In genomic region chr22:19172213-19173046, GRCh38 we compare ENCODE assay signal across 8 cellular contexts. TPM values are rescaled to one million over a fixed set of nuclear protein-coding genes. Genes with fewer than 3 reads are reported as not detected.
DNase-seq lines count a peak whose midpoint lies in the region; ATAC-seq and TF ChIP-seq lines count a peak whose summit lies in the region.

No MANE protein-coding gene starts in this region.

- no peak for TF ChIP-seq POLR2A in NB4 (IDR thresholded peaks at IDR 0.05; ENCODE audit: extremely low read depth, insufficient read length)

- H4K20me1 ChIP-seq in BLaER1 treated with 17β-estradiol and CSF1 and Interleukin-3, amounts not matched to agents 10 nM and 100 nM: peaks cover 8 to 56% (median 42%) of the 10 kb centered on the region in 11 experiments; a peak in 19 of 22 replicates
- H4K20me1 ChIP-seq in neural cell (ENCODE audit: insufficient read depth): no peaks in the 10 kb centered on the region

- peak overlapping the region; percentile 96 to 100 (median 98) for H3K4me2 ChIP-seq in BLaER1 treated with 17β-estradiol and CSF1 and Interleukin-3, amounts not matched to agents 10 nM and 100 nM
- peak overlapping the region; percentile 66 for H3K4me2 ChIP-seq in neural cell (ENCODE audit: low read length)

- H3F3A ChIP-seq in neural cell (ENCODE audit: insufficient read depth, low read length, poor library complexity, severe bottlenecking): no peaks in the 10 kb centered on the region

- no peak for DNase-seq in NB4 (ENCODE audit: low read depth)
- no peak for DNase-seq in effector memory CD4-positive, alpha-beta T cell
- DNase-seq in EL: no peak

- peak overlapping the region; percentile 96 for H2AFZ ChIP-seq in neural cell (ENCODE audit: low read depth, low read length)

- H3K36me3 ChIP-seq in BLaER1 treated with 17β-estradiol and CSF1 and Interleukin-3, amounts not matched to agents 10 nM and 100 nM: peaks cover 0 to 36% (median 13%) of the 10 kb centered on the region in 11 experiments; a peak in 10 of 22 replicates
- no peaks in the 10 kb centered on the region for H3K36me3 ChIP-seq in effector memory CD4-positive, alpha-beta T cell (ENCODE audit: control insufficient read depth, insufficient read depth, low read length)
- H3K36me3 ChIP-seq in neural cell (ENCODE audit: insufficient read depth, low read length): no peaks in the 10 kb centered on the region

- TF ChIP-seq CTCF in NB4 (IDR thresholded peaks at IDR 0.05; ENCODE audit: low read depth, low read length): no peak
- TF ChIP-seq CTCF in neural cell (IDR thresholded peaks at IDR 0.05; ENCODE audit: poor library complexity, severe bottlenecking): no peak

- no peak for TF ChIP-seq EP300 in neural cell (conservative IDR thresholded peaks at IDR 0.05; ENCODE audit: poor library complexity, severe bottlenecking)

- peak overlapping the region; percentile 95 to 100 (median 98) for H3K9ac ChIP-seq in BLaER1 treated with 17β-estradiol and CSF1 and Interleukin-3, amounts not matched to agents 10 nM and 100 nM
- H3K9ac ChIP-seq in neural cell (ENCODE audit: low read length): peak overlapping the region; percentile 88

- no peaks in the 10 kb centered on the region for H3K9me3 ChIP-seq in BLaER1 treated with 17β-estradiol and CSF1 and Interleukin-3, amounts not matched to agents 10 nM and 100 nM (replicated peaks in 1 of 11)
- no peaks in the 10 kb centered on the region for H3K9me3 ChIP-seq in effector memory CD4-positive, alpha-beta T cell (ENCODE audit: control insufficient read depth, low read length)
- H3K9me3 ChIP-seq in neural cell (ENCODE audit: low read length): no peaks in the 10 kb centered on the region

- no peak for ATAC-seq in GM18870 (IDR thresholded peaks at IDR 0.05; ENCODE audit: unreplicated experiment)
- ATAC-seq in HG03457 (IDR thresholded peaks at IDR 0.05; ENCODE audit: unreplicated experiment): no peak
- no peak for ATAC-seq in HG02798 (IDR thresholded peaks at IDR 0.05; ENCODE audit: poor library complexity, unreplicated experiment)

- peaks cover 13% of the 10 kb centered on the region for H3K79me2 ChIP-seq in neural cell (replicated peaks; ENCODE audit: insufficient read depth, low read length)

- peak overlapping the region; percentile 84 to 99 (median 96) for H3K27ac ChIP-seq in BLaER1 treated with 17β-estradiol and CSF1 and Interleukin-3, amounts not matched to agents 10 nM and 100 nM
- H3K27ac ChIP-seq in effector memory CD4-positive, alpha-beta T cell (ENCODE audit: insufficient read depth, low read length, poor library complexity, severe bottlenecking): peak overlapping the region; percentile 79
- H3K27ac ChIP-seq in neural cell (ENCODE audit: low read length): peak overlapping the region; percentile 82

- H3K4me1 ChIP-seq in BLaER1 treated with 17β-estradiol and CSF1 and Interleukin-3, amounts not matched to agents 10 nM and 100 nM: peaks cover 60 to 64% (median 63%) of the 10 kb centered on the region in 10 experiments
- H3K4me1 ChIP-seq in effector memory CD4-positive, alpha-beta T cell (ENCODE audit: control insufficient read depth, insufficient read depth, low read length, poor library complexity, severe bottlenecking): peaks cover 31% of the 10 kb centered on the region

- no peaks in the 10 kb centered on the region for H3K9me2 ChIP-seq in neural cell (ENCODE audit: insufficient read depth, low read length)

- peak overlapping the region; percentile 90 to 100 (median 98) for H3K4me3 ChIP-seq in BLaER1 treated with 17β-estradiol and CSF1 and Interleukin-3, amounts not matched to agents 10 nM and 100 nM
- H3K4me3 ChIP-seq in NB4 (ENCODE audit: low read depth, low read length) (peak overlapping the region; percentile 84), neural cell (ENCODE audit: low read length) (peak overlapping the region; percentile 99)
- H3K4me3 ChIP-seq in effector memory CD4-positive, alpha-beta T cell (ENCODE audit: insufficient read depth, low read depth, low read length, poor library complexity, severe bottlenecking): peak overlapping the region; percentile 94

- H3K27me3 ChIP-seq in BLaER1 treated with 17β-estradiol and CSF1 and Interleukin-3, amounts not matched to agents 10 nM and 100 nM: peaks cover 33 to 39% (median 38%) of the 10 kb centered on the region in 11 experiments
- H3K27me3 ChIP-seq in effector memory CD4-positive, alpha-beta T cell (replicated peaks; ENCODE audit: control insufficient read depth, insufficient read depth, low read length, poor library complexity, severe bottlenecking): peaks cover 26% of the 10 kb centered on the region
- H3K27me3 ChIP-seq in neural cell (ENCODE audit: insufficient read depth, low read depth, low read length): peaks cover 28% of the 10 kb centered on the region

- TF ChIP-seq RAD21 in neural cell (conservative IDR thresholded peaks at IDR 0.05): no peak

TF ChIP-seq in neural cell, 6 proteins besides CTCF, POLR2A, EP300 and RAD21:
- TF ChIP-seq TAF1 (IDR thresholded peaks at IDR 0.05; ENCODE audit: low read depth): no peak
- no peak for TF ChIP-seq MXI1 (conservative IDR thresholded peaks at IDR 0.05; ENCODE audit: poor library complexity, severe bottlenecking)
- no peak for TF ChIP-seq EZH2 (IDR thresholded peaks at IDR 0.05; ENCODE audit: borderline replicate concordance, insufficient read depth, low read length, poor library complexity, severe bottlenecking)
- no peak for TF ChIP-seq POLR2AphosphoS5 (IDR thresholded peaks at IDR 0.05)
- no peak for TF ChIP-seq REST (IDR thresholded peaks at IDR 0.05; ENCODE audit: borderline replicate concordance)
- no peak for TF ChIP-seq SMC3 (conservative IDR thresholded peaks at IDR 0.05; ENCODE audit: poor library complexity)

RNA-seq across cellular contexts. Expression of gene SLC25A1, which starts 6.1 kb away (rescaled TPM):
- 81.4 and 89.2 TPM in 2 replicates for polyA plus RNA-seq in neural cell
- polyA minus RNA-seq in neural cell: 45.8 and 46.9 TPM in 2 replicates

RNA-seq across cellular contexts. Expression of gene GSC2, which starts 22.3 kb away (rescaled TPM):
- not detected in 2 replicates for polyA plus RNA-seq in neural cell
- polyA minus RNA-seq in neural cell: not detected in 2 replicates

RNA-seq across cellular contexts. Expression of gene ESS2, which starts 28.0 kb away (rescaled TPM):
- polyA plus RNA-seq in neural cell: 27.6 and 28.0 TPM in 2 replicates
- 21.8 and 28.5 TPM in 2 replicates for polyA minus RNA-seq in neural cell

RNA-seq across cellular contexts. Expression of gene TSSK2, which starts 41.3 kb away (rescaled TPM):
- polyA plus RNA-seq in neural cell: 0.26 TPM in 1 of 2 replicates, not detected in the other
- 0.35 TPM in 1 of 2 replicates, not detected in the other for polyA minus RNA-seq in neural cell

RNA-seq across cellular contexts. Expression of gene DGCR2, which starts 50.2 kb away (rescaled TPM):
- polyA plus RNA-seq in neural cell: 67.1 and 67.7 TPM in 2 replicates
- 86.9 and 111 TPM in 2 replicates for polyA minus RNA-seq in neural cell
